ENCODE assay signal across 8 cellular contexts in the genomic region with DNA sequence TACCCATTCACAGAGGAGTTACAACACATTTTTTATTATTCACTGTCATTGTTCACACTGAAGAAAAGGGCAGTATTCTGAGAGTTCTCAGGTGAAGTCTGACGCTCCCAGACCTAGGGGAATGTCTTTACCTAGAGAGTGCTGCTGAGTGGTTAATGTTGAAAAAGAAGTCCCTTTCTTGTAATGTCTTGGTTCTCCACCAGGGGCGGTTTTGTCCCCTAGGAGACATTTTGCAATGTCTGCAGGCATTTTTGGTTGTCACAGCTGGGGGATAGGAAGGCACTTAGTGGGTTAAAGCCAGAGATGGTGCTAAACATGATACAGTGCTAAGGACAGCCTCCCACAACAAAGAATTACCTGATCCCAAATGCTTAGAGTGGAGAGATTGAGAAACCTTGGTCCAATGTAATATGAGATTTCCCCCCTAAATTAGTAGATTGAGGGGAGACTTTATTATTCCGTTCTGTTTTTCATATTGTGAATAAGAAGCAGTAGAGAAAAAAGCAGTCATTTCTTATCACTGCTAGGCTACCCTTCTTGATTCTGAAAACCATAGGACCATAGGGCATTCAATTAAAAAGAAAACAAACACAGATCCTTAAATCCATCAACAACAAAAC. TPM values are rescaled to one million over a fixed set of nuclear protein-coding genes. Genes with fewer than 3 reads are reported as not detected.
DNase-seq lines count a peak whose midpoint lies in the region; ATAC-seq, FAIRE-seq and TF ChIP-seq lines count a peak whose summit lies in the region.

No MANE protein-coding gene starts in this region.

- ATAC-seq in A549 (peak; percentile 34 to 38; a peak in 1 of 6 replicates), GM21825 (IDR thresholded peaks at IDR 0.05; ENCODE audit: unreplicated experiment) (no peak), GM18873 (IDR thresholded peaks at IDR 0.05; ENCODE audit: low FRiP score, unreplicated experiment) (no peak), HG02623 (IDR thresholded peaks at IDR 0.05; ENCODE audit: unreplicated experiment) (no peak)

- CTCF ChIA-PET in A549 (lab: Yijun Ruan, JAX): no interaction called here

- H3K27ac ChIP-seq in A549: no peak overlapping the region

- peak; percentile 18 to 36 for DNase-seq in A549 (ENCODE audit: low read depth in 1 of 2, low spot score in 1 of 2)
- no peak for DNase-seq in GM10266 (ENCODE audit: extremely low spot score)
- peak; percentile 29 for DNase-seq in RPMI7951 (ENCODE audit: low read depth)
- no peak for DNase-seq in fibroblast of the aortic adventitia (ENCODE audit: low read depth)
- DNase-seq in activated gamma-delta T cell treated with Interleukin-2 at 50 U/mL for 16 hours: no peak

- no peak for FAIRE-seq in A549 (lab: Jason Lieb, UNC)

- POLR2A ChIA-PET in A549 (lab: Yijun Ruan, JAX): no interaction called here

- no peak overlapping the region for H3K4me2 ChIP-seq in A549

- TF ChIP-seq RAD21 in A549 (conservative IDR thresholded peaks at IDR 0.05 in 1 of 2, IDR thresholded peaks at IDR 0.05 in 1 of 2): no peak; a peak in 1 of 5 replicates

- 60% methylated on average over 3 of the region's 3 CpGs for WGBS in A549 (ENCODE audit: missing lambda C conversion rate)

- TF ChIP-seq CTCF in A549 (IDR thresholded peaks at IDR 0.05) (peak; percentile 35), GM10266 (IDR thresholded peaks at IDR 0.05; ENCODE audit: control insufficient read depth, insufficient read depth, low read depth, missing control alignments) (peak; percentile 27), fibroblast of the aortic adventitia (IDR thresholded peaks at IDR 0.05; ENCODE audit: insufficient read depth, low read length) (peak; percentile 56)

- H3K4me3 ChIP-seq in A549: no peak overlapping the region
- H3K4me3 ChIP-seq in fibroblast of the aortic adventitia (ENCODE audit: low read depth, low read length): no peak overlapping the region

- H3K9me3 ChIP-seq in A549: no peaks in the 10 kb centered on the region

- no peak for TF ChIP-seq EP300 in A549 (IDR thresholded peaks at IDR 0.05)

- TF ChIP-seq POLR2A in A549 (IDR thresholded peaks at IDR 0.05; ENCODE audit: low read length): no peak

- H3K4me1 ChIP-seq in A549: peaks cover 10% of the 10 kb centered on the region; the same call in 2 of the 3 replicates

TF ChIP-seq in A549, 52 proteins besides CTCF, POLR2A, EP300 and RAD21:
- no peak for TF ChIP-seq HEYL (CRISPR knock-in tag; IDR thresholded peaks at IDR 0.05)
- peak in 1 of 2 experiments; percentile 41; a peak in 1 of 4 replicates for TF ChIP-seq CEBPB (IDR thresholded peaks at IDR 0.05)
- no peak for TF ChIP-seq RNF2 (IDR thresholded peaks at IDR 0.05; ENCODE audit: borderline replicate concordance, low read depth)
TF ChIP-seq in A549: peak in this region for 1.

RNA-seq across cellular contexts. Expression of gene UMAD1, which starts 13.1 kb away (rescaled TPM):
- 36.2 and 46.4 TPM in 2 replicates for polyA plus RNA-seq in A549 (2011; rRNA removed)
- polyA plus RNA-seq in A549 (2012; cell fraction: cytosol; rRNA removed): 11.0 and 12.5 TPM in 2 replicates
- 3.5 and 5.3 TPM in 2 replicates for polyA plus RNA-seq in A549 (2012; cell fraction: nucleus; rRNA removed)
- polyA plus RNA-seq in A549 (2017; fragmentation: RNase III; extraction: RNeasy Plus Mini Kit Qiagen cat#74134 plus additional on column Dnase treatment): 18.6 to 21.4 TPM (median 20.4 TPM) in 3 replicates
- 11.9 and 16.9 TPM in 2 replicates for polyA minus RNA-seq in A549 (2011; rRNA and poly(A)+ RNA removed)
- total RNA-seq in RPMI7951 (2014; rRNA removed; shearing (Covaris generic)): 21.2 and 24.4 TPM in 2 replicates
- 17.4 and 24.9 TPM in 2 replicates for total RNA-seq in fibroblast of the aortic adventitia (ENCODE audit: low replicate concordance)

Comparison
In these comparisons a context has a peak if more than half of its experiments do, and no peak if none do; other contexts are left out.
1. ATAC-seq: peak in A549 (2 of 2); none in GM21825 (single experiment), GM18873 (single experiment) and HG02623 (single experiment).
2. DNase-seq: peak in A549 (2 of 2) and RPMI7951 (single experiment); none in GM10266 (single experiment), fibroblast of the aortic adventitia (single experiment) and activated gamma-delta T cell treated with Interleukin-2 at 50 U/mL for 16 hours (single experiment).
3. Peak in every context shown above with its lines, with median percentiles within 50 percentile points of each other: CTCF ChIP-seq.